ENCODE assay signal across 2 cellular contexts in genomic region chr4:5933996-5934831, GRCh38.
A peak's percentile ranks its signal among the peaks of the same experiment; 100 is the strongest.
TF ChIP-seq lines count a peak whose summit lies in the region.

No MANE protein-coding gene starts in this region.

TF ChIP-seq in WTC11, 78 proteins besides CTCF, POLR2A, EP300 and RAD21:
- TF ChIP-seq ZNF396 (CRISPR knock-in tag; IDR thresholded peaks at IDR 0.05; ENCODE audit: borderline replicate concordance) (no peak), ZNF121 (CRISPR knock-in tag; IDR thresholded peaks at IDR 0.05) (peak; percentile 87), ZNF232 (CRISPR knock-in tag; IDR thresholded peaks at IDR 0.05) (no peak)

TF ChIP-seq in HepG2, 621 proteins besides CTCF, POLR2A, EP300 and RAD21:
- no peak for TF ChIP-seq SETDB1 (CRISPR knock-in tag; IDR thresholded peaks at IDR 0.05; ENCODE audit: borderline replicate concordance)
- no peak for TF ChIP-seq PRMT3 (CRISPR knock-in tag; IDR thresholded peaks at IDR 0.05; ENCODE audit: borderline replicate concordance, low read depth)
- TF ChIP-seq NCOA2 (CRISPR knock-in tag; IDR thresholded peaks at IDR 0.05): no peak
- no peak for TF ChIP-seq HIC2 (CRISPR knock-in tag; IDR thresholded peaks at IDR 0.05; ENCODE audit: low read depth)
- TF ChIP-seq SNAI1 (CRISPR knock-in tag; IDR thresholded peaks at IDR 0.05; ENCODE audit: borderline replicate concordance): no peak
- no peak for TF ChIP-seq SP1 (IDR thresholded peaks at IDR 0.05)
- no peak for TF ChIP-seq SP1 (CRISPR knock-in tag; IDR thresholded peaks at IDR 0.05)
- no peak for TF ChIP-seq ZFYVE20 (CRISPR knock-in tag; IDR thresholded peaks at IDR 0.05; ENCODE audit: borderline replicate concordance, low read depth)
- no peak for TF ChIP-seq ZNF414 (CRISPR knock-in tag; IDR thresholded peaks at IDR 0.05)
- TF ChIP-seq ZNF543 (CRISPR knock-in tag; IDR thresholded peaks at IDR 0.05): no peak
- TF ChIP-seq KAT2B (IDR thresholded peaks at IDR 0.05; ENCODE audit: borderline replicate concordance, low read depth, low read length): no peak
- TF ChIP-seq ZNF3 (CRISPR knock-in tag; IDR thresholded peaks at IDR 0.05): no peak
- no peak for TF ChIP-seq ZKSCAN5 (CRISPR knock-in tag; IDR thresholded peaks at IDR 0.05)
- TF ChIP-seq ZFP36L2 (CRISPR knock-in tag; IDR thresholded peaks at IDR 0.05): no peak
- no peak for TF ChIP-seq ERF (CRISPR knock-in tag; IDR thresholded peaks at IDR 0.05)
- no peak for TF ChIP-seq NR3C1 (CRISPR knock-in tag; IDR thresholded peaks at IDR 0.05)
- TF ChIP-seq ZNF274 (CRISPR knock-in tag; IDR thresholded peaks at IDR 0.05): no peak
- TF ChIP-seq ZNF740 (CRISPR knock-in tag; IDR thresholded peaks at IDR 0.05): no peak
